ENCODE assay signal across 8 cellular contexts in genomic region chr1:145994391-145995120, GRCh38. TPM values are rescaled to one million over a fixed set of nuclear protein-coding genes. Genes with fewer than 3 reads are reported as not detected.
DNase-seq lines count a peak whose midpoint lies in the region; ATAC-seq and TF ChIP-seq lines count a peak whose summit lies in the region.

No MANE protein-coding gene starts in this region.

- H3K4me1 ChIP-seq in ACC112 (ENCODE audit: control insufficient read depth, insufficient read depth, low read length, unreplicated experiment) (peaks cover 33% of the 10 kb centered on the region), Karpas-422 (ENCODE audit: low read length) (peaks cover 42% of the 10 kb centered on the region), iPS-20b (ENCODE audit: insufficient read depth, low read length) (peaks cover 8% of the 10 kb centered on the region; the same call in 1 of the 2 replicates)

- peaks cover 33% of the 10 kb centered on the region for H4K20me1 ChIP-seq in Karpas-422 (ENCODE audit: insufficient read depth, low read depth, low read length)

- H3K27me3 Mint-ChIP-seq in activated naive CD4-positive, alpha-beta T cell treated with anti-CD3 and anti-CD28 coated beads for 36 hours (ENCODE audit: low read depth), result no peaks in the 10 kb centered on the region
- no peaks in the 10 kb centered on the region for H3K27me3 Mint-ChIP-seq in stimulated activated naive CD8-positive, alpha-beta T cell treated with anti-CD3 and anti-CD28 coated beads, Interleukin-15, Interleukin-2, amounts not matched to agents 100 ng/mL and 50 ng/mL, for 24 hours

- H3K27ac Mint-ChIP-seq in activated naive CD4-positive, alpha-beta T cell treated with anti-CD3 and anti-CD28 coated beads for 36 hours, result peak overlapping the region; percentile 97
- H3K27ac Mint-ChIP-seq in stimulated activated naive CD8-positive, alpha-beta T cell treated with anti-CD3 and anti-CD28 coated beads, Interleukin-15, Interleukin-2, amounts not matched to agents 100 ng/mL and 50 ng/mL, for 24 hours, result peak overlapping the region; percentile 89

- CTCF ChIA-PET in activated naive CD4-positive, alpha-beta T cell treated with anti-CD3 and anti-CD28 coated beads for 36 hours (lab: Charles Lee), result interaction anchor here (1.0 to 8.8 kb wide), 3 partner anchors 10 to 17 kb away, joined by 3 to 109 read pairs (median 5); no protein-coding TSS in a partner anchor

- H3K9me3 ChIP-seq in Karpas-422 (ENCODE audit: low read length), result no peaks in the 10 kb centered on the region
- H3K9me3 ChIP-seq in iPS-20b (ENCODE audit: insufficient read depth, low read depth, low read length), result no peaks in the 10 kb centered on the region

- intact Hi-C loops in activated naive CD4-positive, alpha-beta T cell treated with anti-CD3 and anti-CD28 coated beads for 36 hours (cut with micrococcal nuclease), result loop anchor here (1.0 kb wide), 1 partner anchor 36 kb away; the partner anchor contains the start of gene LIX1L

- DNase-seq in Karpas-422 (peak; percentile 65), omental fat pad (ENCODE audit: low spot score) (no peak)
- DNase-seq in activated naive CD4-positive, alpha-beta T cell treated with anti-CD3 and anti-CD28 coated beads for 36 hours, result peak; percentile 78

- H3K9me3 Mint-ChIP-seq in activated naive CD4-positive, alpha-beta T cell treated with anti-CD3 and anti-CD28 coated beads for 36 hours, result no peaks in the 10 kb centered on the region
- H3K9me3 Mint-ChIP-seq in stimulated activated naive CD8-positive, alpha-beta T cell treated with anti-CD3 and anti-CD28 coated beads, Interleukin-15, Interleukin-2, amounts not matched to agents 100 ng/mL and 50 ng/mL, for 24 hours, result no peaks in the 10 kb centered on the region

- H3K4me2 ChIP-seq in Karpas-422 (ENCODE audit: low read depth, low read length, poor library complexity, severe bottlenecking), result peak overlapping the region; percentile 86

- no peak for TF ChIP-seq CTCF in omental fat pad (IDR thresholded peaks at IDR 0.05)

- H2AFZ ChIP-seq in ACC112 (ENCODE audit: low read length, unreplicated experiment), result no peak overlapping the region
- H2AFZ ChIP-seq in Karpas-422 (ENCODE audit: low read length), result no peak overlapping the region

- peaks cover 34% of the 10 kb centered on the region for H3K36me3 ChIP-seq in ACC112 (ENCODE audit: insufficient read depth, low read length)
- peaks cover 34% of the 10 kb centered on the region for H3K36me3 ChIP-seq in Karpas-422 (ENCODE audit: insufficient read depth, low read length)
- H3K36me3 ChIP-seq in iPS-20b (ENCODE audit: insufficient read depth, low read depth, low read length), result peaks cover 29% of the 10 kb centered on the region

- H3K36me3 Mint-ChIP-seq in activated naive CD4-positive, alpha-beta T cell treated with anti-CD3 and anti-CD28 coated beads for 36 hours (ENCODE audit: low read depth), result peaks cover 41% of the 10 kb centered on the region
- peaks cover 44% of the 10 kb centered on the region for H3K36me3 Mint-ChIP-seq in stimulated activated naive CD8-positive, alpha-beta T cell treated with anti-CD3 and anti-CD28 coated beads, Interleukin-15, Interleukin-2, amounts not matched to agents 100 ng/mL and 50 ng/mL, for 24 hours (ENCODE audit: low read depth)

- H3K4me1 Mint-ChIP-seq in activated naive CD4-positive, alpha-beta T cell treated with anti-CD3 and anti-CD28 coated beads for 36 hours (ENCODE audit: low read depth), result peaks cover 65% of the 10 kb centered on the region
- H3K4me1 Mint-ChIP-seq in stimulated activated naive CD8-positive, alpha-beta T cell treated with anti-CD3 and anti-CD28 coated beads, Interleukin-15, Interleukin-2, amounts not matched to agents 100 ng/mL and 50 ng/mL, for 24 hours (ENCODE audit: low read depth), result peaks cover 70% of the 10 kb centered on the region

- H3K4me3 Mint-ChIP-seq in activated naive CD4-positive, alpha-beta T cell treated with anti-CD3 and anti-CD28 coated beads for 36 hours, result peak overlapping the region; percentile 88
- peak overlapping the region; percentile 91 for H3K4me3 Mint-ChIP-seq in stimulated activated naive CD8-positive, alpha-beta T cell treated with anti-CD3 and anti-CD28 coated beads, Interleukin-15, Interleukin-2, amounts not matched to agents 100 ng/mL and 50 ng/mL, for 24 hours

- peaks cover 37% of the 10 kb centered on the region for H3K79me2 ChIP-seq in ACC112 (ENCODE audit: control insufficient read depth, insufficient read depth, low read length, unreplicated experiment)
- peaks cover 14% of the 10 kb centered on the region for H3K79me2 ChIP-seq in Karpas-422 (ENCODE audit: low read length)

- ATAC-seq in GM19395 (IDR thresholded peaks at IDR 0.05; ENCODE audit: unreplicated experiment), result no peak
- ATAC-seq in HG02885 (IDR thresholded peaks at IDR 0.05; ENCODE audit: poor library complexity, unreplicated experiment), result no peak
- no peak for ATAC-seq in omental fat pad (ENCODE audit: low FRiP score)

- peak overlapping the region; percentile 85 for H3K4me3 ChIP-seq in ACC112 (ENCODE audit: low read depth, low read length)
- H3K4me3 ChIP-seq in Karpas-422 (ENCODE audit: low read length), result peak overlapping the region; percentile 81
- H3K4me3 ChIP-seq in iPS-20b (ENCODE audit: low read length), result peak overlapping the region; percentile 98

- peak overlapping the region; percentile 91 for H3K9ac ChIP-seq in Karpas-422 (ENCODE audit: low read length)
- H3K9ac ChIP-seq in iPS-20b (ENCODE audit: low read depth, low read length), result peak overlapping the region; percentile 95; the same call in 1 of the 2 replicates

- H3K27ac ChIP-seq in ACC112 (ENCODE audit: low read depth, low read length), result 0 out of 2 replicates have a peak overlapping the region, but pooled peaks have one; percentile 48
- peak overlapping the region; percentile 94 for H3K27ac ChIP-seq in Karpas-422 (ENCODE audit: low read length)
- H3K27ac ChIP-seq in iPS-20b (ENCODE audit: low read length), result no peak overlapping the region

- H3K9me2 ChIP-seq in Karpas-422 (replicated peaks; ENCODE audit: insufficient read depth, low read length), result no peaks in the 10 kb centered on the region

- H3K27me3 ChIP-seq in ACC112 (ENCODE audit: insufficient read depth, low read length), result no peaks in the 10 kb centered on the region
- H3K27me3 ChIP-seq in Karpas-422 (ENCODE audit: low read length), result no peaks in the 10 kb centered on the region
- peaks cover 11% of the 10 kb centered on the region for H3K27me3 ChIP-seq in iPS-20b (ENCODE audit: insufficient read depth, low read length)

RNA-seq across cellular contexts. Expression of gene TXNIP, which starts 1.8 kb away (rescaled TPM):
- total RNA-seq in Karpas-422 (2014; rRNA removed; shearing (Covaris generic); ENCODE audit: low replicate concordance), result 130 and 269 TPM in 2 replicates
- 10 to 100 TPM; 86.0 to 91.1 TPM for total RNA-seq in activated naive CD4-positive, alpha-beta T cell treated with anti-CD3 and anti-CD28 coated beads for 36 hours
- total RNA-seq in omental fat pad, result 1,000 to 10,000 TPM; 1,118 to 3,262 (median 1,971) TPM

RNA-seq across cellular contexts. Expression of gene HJV, which starts 27.0 kb away (rescaled TPM):
- not detected in 2 replicates for total RNA-seq in Karpas-422 (2014; rRNA removed; shearing (Covaris generic); ENCODE audit: low replicate concordance)
- total RNA-seq in activated naive CD4-positive, alpha-beta T cell treated with anti-CD3 and anti-CD28 coated beads for 36 hours, result not detected
- not detected for total RNA-seq in omental fat pad

RNA-seq across cellular contexts. Expression of gene POLR3GL, which starts 30.1 kb away (rescaled TPM):
- 34.7 and 42.3 TPM in 2 replicates for total RNA-seq in Karpas-422 (2014; rRNA removed; shearing (Covaris generic); ENCODE audit: low replicate concordance)
- 10 to 100 TPM; 32.0 to 34.0 TPM for total RNA-seq in activated naive CD4-positive, alpha-beta T cell treated with anti-CD3 and anti-CD28 coated beads for 36 hours
- 10 to 100 TPM; 19.0 to 31.4 (median 24.0) TPM for total RNA-seq in omental fat pad

RNA-seq across cellular contexts. Expression of gene ANKRD34A, which starts 30.2 kb away (rescaled TPM):
- 9.0 and 21.5 TPM in 2 replicates for total RNA-seq in Karpas-422 (2014; rRNA removed; shearing (Covaris generic); ENCODE audit: low replicate concordance)
- total RNA-seq in activated naive CD4-positive, alpha-beta T cell treated with anti-CD3 and anti-CD28 coated beads for 36 hours, result 1 to 10 TPM; 3.7 to 4.3 TPM
- 1 to 10 TPM in 1 of 4 donors, under 1 TPM in 3; 0.32 to 1.7 (median 0.58) TPM for total RNA-seq in omental fat pad

RNA-seq across cellular contexts. Expression of gene LIX1L, which starts 36.7 kb away (rescaled TPM):
- 35.8 and 49.4 TPM in 2 replicates for total RNA-seq in Karpas-422 (2014; rRNA removed; shearing (Covaris generic); ENCODE audit: low replicate concordance)
- total RNA-seq in activated naive CD4-positive, alpha-beta T cell treated with anti-CD3 and anti-CD28 coated beads for 36 hours, result 10 to 100 TPM; 43.6 to 44.3 TPM
- total RNA-seq in omental fat pad, result 10 to 100 TPM; 15.4 to 34.0 (median 28.3) TPM
